Comparison of ENCODE assay signal across 19 cellular contexts in the genomic region with DNA sequence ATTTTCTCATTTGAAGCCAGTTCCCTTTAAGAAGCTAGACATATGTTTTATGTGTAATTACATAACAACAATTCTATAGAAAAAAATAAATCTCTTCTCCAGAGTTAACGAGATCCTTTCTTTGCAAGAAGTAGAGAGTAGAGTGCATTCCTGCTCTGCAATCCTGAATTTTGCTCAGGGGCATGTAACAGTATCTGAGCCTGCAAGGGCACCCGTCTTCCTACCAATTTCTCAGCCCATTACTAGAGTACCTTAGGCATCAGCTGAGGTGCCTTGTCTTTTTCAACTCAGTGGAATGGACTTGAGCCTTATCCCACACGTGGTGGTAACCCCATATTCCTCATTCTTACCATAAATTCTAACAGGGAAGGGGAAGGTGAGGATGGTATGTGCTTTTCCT.
"Had no signal": no experiment of that assay in that cellular context is flagged by ENCODE, and none has a peak within 500 bp of the region (broad histone marks: within the 10 kb centered on the region; RNA-seq: fewer than 3 reads in every experiment).

No MANE protein-coding gene starts in this region.

- H3K9me3 ChIP-seq: heart right ventricle, pancreas, spleen, testis, tibial nerve, upper lobe of right lung, vagina had no signal

- H3K4me1 ChIP-seq: spleen, testis, upper lobe of right lung had no signal

- H3K27me3 ChIP-seq: heart right ventricle, pancreas, spleen, testis, tibial nerve, upper lobe of right lung, vagina had no signal

- H3K4me3 ChIP-seq: heart right ventricle, pancreas, spleen, testis, tibial nerve, upper lobe of right lung, vagina had no signal

- FAIRE-seq: endometrium, frontal cortex, pancreas had no signal

- H3K27ac ChIP-seq: heart right ventricle, pancreas, spleen, testis, tibial nerve, upper lobe of right lung, vagina had no signal

- DNase-seq: effector memory CD4-positive, alpha-beta T cell; heart right ventricle; hypothalamus; midbrain; occipital lobe; pancreas; right cardiac atrium; spleen; stimulated activated CD4-positive, alpha-beta T cell treated with anti-CD3 and anti-CD28 coated beads, Interleukin-15, amount 100 ng/mL, for 24 hours; stimulated activated CD4-positive, alpha-beta T cell treated with anti-CD3 and anti-CD28 coated beads, Interleukin-1b, Interleukin-23, amount 100 ng/mL, for 48 hours; stimulated activated CD4-positive, alpha-beta T cell treated with anti-CD3 and anti-CD28 coated beads, Interleukin-4, amount 100 ng/mL, for 24 hours; stimulated activated naive B cell treated with anti-CD40 and anti-IgM and Interleukin-4, amounts not matched to agents 10 μg/mL and 1 μg/mL and 100 μg/mL, for 72 hours; stimulated activated naive CD8-positive, alpha-beta T cell treated with anti-CD3 and anti-CD28 coated beads, Interleukin-15, amount 100 ng/mL, for 72 hours; testis; upper lobe of right lung had no signal

- H3K36me3 ChIP-seq: heart right ventricle, pancreas, spleen, tibial nerve, upper lobe of right lung, vagina had no signal
